14 cellular contexts compared by ENCODE assay signal in genomic region chr19:33520048-33520643, GRCh38. TPM values are rescaled to one million over a fixed set of nuclear protein-coding genes. Genes with fewer than 3 reads are reported as not detected.
DNase-seq lines count a peak whose midpoint lies in the region; ATAC-seq and FAIRE-seq lines count a peak whose summit lies in the region.
"Had no signal": no experiment of that assay in that cellular context is flagged by ENCODE, and none has a peak within 500 bp of the region (broad histone marks: within the 10 kb centered on the region; RNA-seq: fewer than 3 reads in every experiment).

No MANE protein-coding gene starts in this region.

- H3K27me3 Mint-ChIP-seq in activated naive CD4-positive, alpha-beta T cell treated with anti-CD3 and anti-CD28 coated beads for 36 hours (ENCODE audit: low read depth) = no peaks in the 10 kb centered on the region
- peaks cover 2% of the 10 kb centered on the region for H3K27me3 Mint-ChIP-seq in activated CD8-positive, alpha-beta T cell treated with anti-CD3 and anti-CD28 coated beads, Interleukin-2, amount 10 ng/mL, durations not matched to agents 7 days and 5 days (ENCODE audit: low read depth)
- H3K27me3 Mint-ChIP-seq in stimulated activated naive B cell treated with anti-CD40 and anti-IgM and Interleukin-4, amounts not matched to agents 10 μg/mL and 1 μg/mL and 100 μg/mL, for 72 hours = no peaks in the 10 kb centered on the region

- no peak for DNase-seq in activated naive CD4-positive, alpha-beta T cell treated with anti-CD3 and anti-CD28 coated beads for 36 hours
- DNase-seq in activated naive CD4-positive, alpha-beta T cell (lab: John Stamatoyannopoulos, UW) = no peak
- DNase-seq in activated CD8-positive, alpha-beta T cell treated with anti-CD3 and anti-CD28 coated beads, Interleukin-2, amount 10 ng/mL, durations not matched to agents 7 days and 5 days = no peak
- DNase-seq in stimulated activated naive B cell treated with anti-CD40 and anti-IgM and Interleukin-4, amounts not matched to agents 10 μg/mL and 1 μg/mL and 100 μg/mL, for 72 hours = no peak
- DNase-seq in RKO (ENCODE audit: low spot score) (no peak), GM19239 (ENCODE audit: insufficient read length, low spot score) (no peak)
- DNase-seq in effector CD8-positive, alpha-beta T cell (lab: John Stamatoyannopoulos, UW) = no peak
- DNase-seq: AML-193; NCI-H1092 treated with DMSO at 0.1 percent for 48 hours; stimulated activated CD4-positive, alpha-beta T cell treated with anti-CD3 and anti-CD28 coated beads, Interleukin-2, amount 100 ng/mL, for 24 hours had no signal

- no peak overlapping the region for H3K9ac ChIP-seq in iPS-15b (ENCODE audit: low read depth, low read length)

- no peaks in the 10 kb centered on the region for H3K27me3 ChIP-seq in iPS-15b (ENCODE audit: control insufficient read depth, insufficient read depth, low read length)

- no peak for FAIRE-seq in GM19239 (lab: Jason Lieb, UNC)

- CTCF ChIA-PET in activated naive CD4-positive, alpha-beta T cell treated with anti-CD3 and anti-CD28 coated beads for 36 hours (lab: Charles Lee) = interaction anchor here (1.4 kb wide), 1 partner anchor 275 kb away, joined by 3 read pairs; no protein-coding TSS in a partner anchor
- CTCF ChIA-PET in activated CD8-positive, alpha-beta T cell treated with anti-CD3 and anti-CD28 coated beads, Interleukin-2, amount 10 ng/mL, durations not matched to agents 7 days and 5 days (lab: Charles Lee) = interaction anchor here (1.9 to 2.4 kb wide), 2 partner anchors 10 to 89 kb away, joined by 5 to 7 read pairs; no protein-coding TSS in a partner anchor

- no peaks in the 10 kb centered on the region for H3K36me3 ChIP-seq in iPS-15b (ENCODE audit: control insufficient read depth, insufficient read depth, low read length)
- H3K36me3 ChIP-seq: neutrophil, thoracic aorta had no signal

- H3K36me3 Mint-ChIP-seq in activated naive CD4-positive, alpha-beta T cell treated with anti-CD3 and anti-CD28 coated beads for 36 hours (ENCODE audit: low read depth) = no peaks in the 10 kb centered on the region
- H3K36me3 Mint-ChIP-seq in activated CD8-positive, alpha-beta T cell treated with anti-CD3 and anti-CD28 coated beads, Interleukin-2, amount 10 ng/mL, durations not matched to agents 7 days and 5 days (ENCODE audit: low read depth) = no peaks in the 10 kb centered on the region
- H3K36me3 Mint-ChIP-seq in stimulated activated naive B cell treated with anti-CD40 and anti-IgM and Interleukin-4, amounts not matched to agents 10 μg/mL and 1 μg/mL and 100 μg/mL, for 72 hours = no peaks in the 10 kb centered on the region
- H3K36me3 Mint-ChIP-seq: activated naive CD4-positive, alpha-beta T cell treated with anti-CD3 and anti-CD28 coated beads, Interleukin-2, amount 50 U/mL, for 72 hours had no signal

- no peak for ATAC-seq in activated CD8-positive, alpha-beta T cell treated with anti-CD3 and anti-CD28 coated beads, Interleukin-2, amount 10 ng/mL, durations not matched to agents 7 days and 5 days
- no peak for ATAC-seq in stimulated activated naive B cell treated with anti-CD40 and anti-IgM and Interleukin-4, amounts not matched to agents 10 μg/mL and 1 μg/mL and 100 μg/mL, for 72 hours (replicated peaks)
- ATAC-seq: activated naive CD4-positive, alpha-beta T cell treated with anti-CD3 and anti-CD28 coated beads, Interleukin-2, amount 50 U/mL, for 72 hours had no signal

- peak overlapping the region; percentile 80 for H3K4me3 ChIP-seq in iPS-15b (ENCODE audit: low read depth, low read length)

- H3K4me1 Mint-ChIP-seq in activated naive CD4-positive, alpha-beta T cell treated with anti-CD3 and anti-CD28 coated beads for 36 hours (ENCODE audit: low read depth) = peaks cover 21% of the 10 kb centered on the region
- peaks cover 26% of the 10 kb centered on the region for H3K4me1 Mint-ChIP-seq in activated CD8-positive, alpha-beta T cell treated with anti-CD3 and anti-CD28 coated beads, Interleukin-2, amount 10 ng/mL, durations not matched to agents 7 days and 5 days (ENCODE audit: low read depth)
- peaks cover 21 to 35% of the 10 kb centered on the region in 2 donors for H3K4me1 Mint-ChIP-seq in stimulated activated naive B cell treated with anti-CD40 and anti-IgM and Interleukin-4, amounts not matched to agents 10 μg/mL and 1 μg/mL and 100 μg/mL, for 72 hours

- intact Hi-C loops in activated naive CD4-positive, alpha-beta T cell treated with anti-CD3 and anti-CD28 coated beads for 36 hours (cut with micrococcal nuclease) = no loop called here

- no peak overlapping the region for H3K27ac Mint-ChIP-seq in activated naive CD4-positive, alpha-beta T cell treated with anti-CD3 and anti-CD28 coated beads for 36 hours
- H3K27ac Mint-ChIP-seq in activated CD8-positive, alpha-beta T cell treated with anti-CD3 and anti-CD28 coated beads, Interleukin-2, amount 10 ng/mL, durations not matched to agents 7 days and 5 days = no peak overlapping the region
- H3K27ac Mint-ChIP-seq in stimulated activated naive B cell treated with anti-CD40 and anti-IgM and Interleukin-4, amounts not matched to agents 10 μg/mL and 1 μg/mL and 100 μg/mL, for 72 hours = no peak overlapping the region

- POLR2A ChIA-PET in activated CD8-positive, alpha-beta T cell treated with anti-CD3 and anti-CD28 coated beads, Interleukin-2, amount 10 ng/mL, durations not matched to agents 7 days and 5 days (lab: Charles Lee) = interaction anchor here (2.8 kb wide), 1 partner anchor 9 kb away, joined by 11 read pairs; no protein-coding TSS in a partner anchor

- peak overlapping the region; percentile 81 for H3K4me3 Mint-ChIP-seq in activated naive CD4-positive, alpha-beta T cell treated with anti-CD3 and anti-CD28 coated beads for 36 hours
- H3K4me3 Mint-ChIP-seq in activated CD8-positive, alpha-beta T cell treated with anti-CD3 and anti-CD28 coated beads, Interleukin-2, amount 10 ng/mL, durations not matched to agents 7 days and 5 days = peak overlapping the region; percentile 83
- H3K4me3 Mint-ChIP-seq in stimulated activated naive B cell treated with anti-CD40 and anti-IgM and Interleukin-4, amounts not matched to agents 10 μg/mL and 1 μg/mL and 100 μg/mL, for 72 hours = peak overlapping the region; percentile 92 to 94

- H3K4me1 ChIP-seq in iPS-15b (ENCODE audit: control insufficient read depth, insufficient read depth, low read length) = peaks cover 9% of the 10 kb centered on the region

- no peaks in the 10 kb centered on the region for H3K9me3 ChIP-seq in iPS-15b (ENCODE audit: control insufficient read depth, insufficient read depth, low read length)
- H3K9me3 ChIP-seq: neutrophil, thoracic aorta had no signal

- H3K9me3 Mint-ChIP-seq in activated naive CD4-positive, alpha-beta T cell treated with anti-CD3 and anti-CD28 coated beads for 36 hours = no peaks in the 10 kb centered on the region
- no peaks in the 10 kb centered on the region for H3K9me3 Mint-ChIP-seq in activated CD8-positive, alpha-beta T cell treated with anti-CD3 and anti-CD28 coated beads, Interleukin-2, amount 10 ng/mL, durations not matched to agents 7 days and 5 days (ENCODE audit: insufficient read depth)
- no peaks in the 10 kb centered on the region for H3K9me3 Mint-ChIP-seq in stimulated activated naive B cell treated with anti-CD40 and anti-IgM and Interleukin-4, amounts not matched to agents 10 μg/mL and 1 μg/mL and 100 μg/mL, for 72 hours
- H3K9me3 Mint-ChIP-seq: activated naive CD4-positive, alpha-beta T cell treated with anti-CD3 and anti-CD28 coated beads, Interleukin-2, amount 50 U/mL, for 72 hours had no signal

RNA-seq across cellular contexts. Expression of gene PEPD, which starts 1.4 kb away (rescaled TPM):
- total RNA-seq in activated naive CD4-positive, alpha-beta T cell treated with anti-CD3 and anti-CD28 coated beads for 36 hours = 10 to 100 TPM; 31.9 to 35.8 TPM
- total RNA-seq in activated CD8-positive, alpha-beta T cell treated with anti-CD3 and anti-CD28 coated beads, Interleukin-2, amount 10 ng/mL, durations not matched to agents 7 days and 5 days = 10 to 100 TPM; 27.9 to 30.5 TPM
